Comparison of ENCODE assay signal across 17 cellular contexts in the genomic region with DNA sequence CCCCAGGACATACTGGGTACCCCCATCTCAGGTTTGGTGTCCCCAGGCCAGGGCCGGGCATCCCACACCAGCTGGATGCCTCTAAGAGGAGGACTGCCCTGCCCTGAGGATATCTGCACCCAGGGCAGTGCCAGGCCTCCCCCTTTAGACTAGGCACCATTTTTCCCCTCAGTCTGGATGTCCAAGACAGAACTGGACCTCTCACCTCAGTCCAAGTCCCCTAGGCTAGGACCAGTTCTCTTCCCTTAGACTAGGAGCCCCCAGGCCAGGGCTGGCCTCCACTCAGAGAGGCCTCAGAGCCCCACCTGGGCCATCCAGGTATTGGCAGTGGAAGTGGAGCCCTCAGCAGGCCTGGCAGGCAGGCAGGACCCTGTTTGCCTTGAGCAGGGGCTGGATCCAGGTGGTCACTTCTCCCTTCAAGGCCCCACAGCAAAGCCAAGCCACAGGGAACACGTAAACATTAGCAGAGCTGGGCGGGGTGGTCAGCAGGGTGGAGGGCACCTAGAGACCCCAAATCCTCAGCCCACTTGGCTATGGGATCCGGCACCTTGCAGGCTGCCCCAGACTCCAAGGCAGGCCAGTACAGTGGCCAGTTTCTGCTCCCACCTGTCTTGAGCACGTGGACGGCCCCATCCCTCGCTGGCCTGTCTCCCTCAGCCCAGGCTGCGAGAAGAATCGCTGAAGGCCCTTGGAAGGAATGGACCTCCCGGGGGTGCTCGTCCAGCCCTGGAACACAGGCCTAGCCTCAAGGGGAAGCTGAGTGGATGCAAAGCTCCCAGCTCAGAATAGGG. TPM values are rescaled to one million over a fixed set of nuclear protein-coding genes. Genes with fewer than 3 reads are reported as not detected.
DNase-seq lines count a peak whose midpoint lies in the region; ATAC-seq and TF ChIP-seq lines count a peak whose summit lies in the region.
"Had no signal": no experiment of that assay in that cellular context is flagged by ENCODE, and none has a peak within 500 bp of the region (broad histone marks: within the 10 kb centered on the region; RNA-seq: fewer than 3 reads in every experiment).

No MANE protein-coding gene starts in this region.

- H3K36me3 Mint-ChIP-seq in activated naive CD8-positive, alpha-beta T cell treated with anti-CD3 and anti-CD28 coated beads, Interleukin-2, amount 10 ng/mL, durations not matched to agents 7 days and 5 days = no peaks in the 10 kb centered on the region
- no peaks in the 10 kb centered on the region for H3K36me3 Mint-ChIP-seq in activated naive CD8-positive, alpha-beta T cell treated with anti-CD3 and anti-CD28 coated beads for 36 hours
- no peaks in the 10 kb centered on the region for H3K36me3 Mint-ChIP-seq in HFFc6 (ENCODE audit: low read depth)
- H3K36me3 Mint-ChIP-seq: CD8-positive, alpha-beta memory T cell had no signal

- H3K27ac ChIP-seq in RWPE2 (ENCODE audit: poor library complexity, severe bottlenecking) (no peak overlapping the region), tibial artery (peak overlapping the region; percentile 25 to 72), smooth muscle cell (ENCODE audit: low read depth) (no peak overlapping the region), mammary epithelial cell (ENCODE audit: insufficient read depth, low read depth, low read length) (no peak overlapping the region)
- H3K27ac ChIP-seq: BLaER1, KMS-11, PC-9 had no signal

- no peak for TF ChIP-seq CTCF in RWPE2 (IDR thresholded peaks at IDR 0.05; ENCODE audit: poor library complexity, severe bottlenecking)
- no peak for TF ChIP-seq CTCF in mucosa of descending colon (IDR thresholded peaks at IDR 0.05)
- TF ChIP-seq CTCF in tibial artery (IDR thresholded peaks at IDR 0.05) = no peak
- TF ChIP-seq CTCF in HFFc6 (IDR thresholded peaks at IDR 0.05) = no peak
- no peak for TF ChIP-seq CTCF in smooth muscle cell (IDR thresholded peaks at IDR 0.05; ENCODE audit: borderline replicate concordance, insufficient read depth, poor library complexity, severe bottlenecking)
- no peak for TF ChIP-seq CTCF in mammary epithelial cell (conservative IDR thresholded peaks at IDR 0.05 in 1 of 2, IDR thresholded peaks at IDR 0.05 in 1 of 2; ENCODE audit: extremely low read depth in 1 of 2, insufficient read depth in 1 of 2, low read depth in 1 of 2, low read length in 2 of 2)

- DNase-seq in activated naive CD8-positive, alpha-beta T cell treated with anti-CD3 and anti-CD28 coated beads, Interleukin-2, amount 10 ng/mL, durations not matched to agents 7 days and 5 days = peak; percentile 28
- DNase-seq in activated naive CD8-positive, alpha-beta T cell treated with anti-CD3 and anti-CD28 coated beads for 36 hours = no peak
- peak; percentile 57 for DNase-seq in RWPE2 (ENCODE audit: low spot score)
- peak in 2 of 3 donors; percentile 14 to 38 for DNase-seq in mucosa of descending colon
- peak; percentile 17 to 63 for DNase-seq in tibial artery
- DNase-seq in HFFc6 = no peak
- no peak for DNase-seq in smooth muscle cell (lab: John Stamatoyannopoulos, UW; ENCODE audit: unreplicated experiment)
- no peak for DNase-seq in mammary epithelial cell
- DNase-seq: DMS79 treated with DMSO at 0.1 percent for 48 hours, NCI-H146, NCI-H2081 treated with DMSO at 0.1 percent for 48 hours, NCI-H510A, NCI-H774, PC-9 had no signal

- WGBS in smooth muscle cell (ENCODE audit: low lambda C conversion rate) = 88% methylated on average over 11 of the region's 11 CpGs
- 79% methylated on average over 11 of the region's 11 CpGs for WGBS in mammary epithelial cell (ENCODE audit: low coverage, missing lambda C conversion rate)

- H3K27me3 ChIP-seq in RWPE2 (ENCODE audit: insufficient read depth, poor library complexity, severe bottlenecking) = no peaks in the 10 kb centered on the region
- H3K27me3 ChIP-seq in tibial artery = no peaks in the 10 kb centered on the region
- H3K27me3 ChIP-seq in smooth muscle cell (ENCODE audit: low read depth) = no peaks in the 10 kb centered on the region
- H3K27me3 ChIP-seq in mammary epithelial cell (ENCODE audit: insufficient read depth, low read length) = no peaks in the 10 kb centered on the region
- H3K27me3 ChIP-seq: BLaER1 had no signal

- H3K36me3 ChIP-seq in RWPE2 (ENCODE audit: low read depth) (no peaks in the 10 kb centered on the region), mucosa of descending colon (ENCODE audit: low read depth) (no peaks in the 10 kb centered on the region), tibial artery (peaks cover 0 to 4% (median 0%) of the 10 kb centered on the region in 3 donors), smooth muscle cell (ENCODE audit: low read depth) (no peaks in the 10 kb centered on the region), mammary epithelial cell (ENCODE audit: insufficient read depth, low read length) (no peaks in the 10 kb centered on the region)
- H3K36me3 ChIP-seq: BLaER1 had no signal

- POLR2A ChIA-PET in activated naive CD8-positive, alpha-beta T cell treated with anti-CD3 and anti-CD28 coated beads, Interleukin-2, amount 10 ng/mL, durations not matched to agents 7 days and 5 days (lab: Charles Lee) = no interaction called here

- H3K4me3 ChIP-seq in RWPE2 (ENCODE audit: severe bottlenecking) = no peak overlapping the region
- no peak overlapping the region for H3K4me3 ChIP-seq in mucosa of descending colon
- no peak overlapping the region for H3K4me3 ChIP-seq in tibial artery
- no peak overlapping the region for H3K4me3 ChIP-seq in smooth muscle cell
- H3K4me3 ChIP-seq in mammary epithelial cell (replicated peaks in 1 of 3; ENCODE audit: insufficient read depth in 1 of 3, low read depth in 2 of 3, low read length in 3 of 3) = no peak overlapping the region
- H3K4me3 ChIP-seq: BLaER1, PC-9 had no signal

- no peak overlapping the region for H3K4me3 Mint-ChIP-seq in activated naive CD8-positive, alpha-beta T cell treated with anti-CD3 and anti-CD28 coated beads, Interleukin-2, amount 10 ng/mL, durations not matched to agents 7 days and 5 days
- H3K4me3 Mint-ChIP-seq in activated naive CD8-positive, alpha-beta T cell treated with anti-CD3 and anti-CD28 coated beads for 36 hours = no peak overlapping the region
- H3K4me3 Mint-ChIP-seq in HFFc6 = no peak overlapping the region
- H3K4me3 Mint-ChIP-seq: CD8-positive, alpha-beta memory T cell had no signal

- no peaks in the 10 kb centered on the region for H3K4me1 ChIP-seq in RWPE2 (ENCODE audit: insufficient read depth, poor library complexity, severe bottlenecking)
- H3K4me1 ChIP-seq in mucosa of descending colon (ENCODE audit: low read depth) = peaks cover 3% of the 10 kb centered on the region
- H3K4me1 ChIP-seq in tibial artery = peaks cover 6 to 40% (median 23%) of the 10 kb centered on the region in 4 donors
- H3K4me1 ChIP-seq in smooth muscle cell (ENCODE audit: low read depth) = no peaks in the 10 kb centered on the region
- peaks cover 22% of the 10 kb centered on the region for H3K4me1 ChIP-seq in mammary epithelial cell (ENCODE audit: insufficient read depth, low read length)

- H3F3A ChIP-seq in smooth muscle cell (ENCODE audit: low read depth) = no peaks in the 10 kb centered on the region

- intact Hi-C loops in mucosa of descending colon (cut with DNase I, micrococcal nuclease) (loop anchor here in 1 of 2 donors (5.0 kb wide), 1 partner anchor 199 kb away; no protein-coding TSS in a partner anchor), tibial artery (cut with DNase I; ENCODE audit: low total_unique reads) (loop anchor here (5.0 kb wide), 1 partner anchor 39 kb away; no protein-coding TSS in a partner anchor), mammary epithelial cell (cut with micrococcal nuclease) (loop anchor here (5.0 kb wide), 2 partner anchors 416 to 419 kb away; no protein-coding TSS in a partner anchor)

- dilution Hi-C loops in mammary epithelial cell (cut with HindIII; ENCODE audit: low sequenced_read_pairs) = no loop called here

- CTCF ChIA-PET in mammary epithelial cell (lab: Charles Lee; ENCODE audit: low non-redundant PET) = no interaction called here

- H3K9me3 Mint-ChIP-seq in activated naive CD8-positive, alpha-beta T cell treated with anti-CD3 and anti-CD28 coated beads, Interleukin-2, amount 10 ng/mL, durations not matched to agents 7 days and 5 days = no peaks in the 10 kb centered on the region
- H3K9me3 Mint-ChIP-seq in activated naive CD8-positive, alpha-beta T cell treated with anti-CD3 and anti-CD28 coated beads for 36 hours = no peaks in the 10 kb centered on the region
- no peaks in the 10 kb centered on the region for H3K9me3 Mint-ChIP-seq in HFFc6
- H3K9me3 Mint-ChIP-seq: CD8-positive, alpha-beta memory T cell had no signal

- no TSS peak for BruUV-seq in mammary epithelial cell (replicated peaks; lab: Mats Ljungman, UMichigan)

- in situ Hi-C loops in mammary epithelial cell (cut with MboI; ENCODE audit: low sequenced_read_pairs in 2 of 2) = no loop called here

- H3K4me1 Mint-ChIP-seq in activated naive CD8-positive, alpha-beta T cell treated with anti-CD3 and anti-CD28 coated beads, Interleukin-2, amount 10 ng/mL, durations not matched to agents 7 days and 5 days = peaks cover 5% of the 10 kb centered on the region
- H3K4me1 Mint-ChIP-seq in activated naive CD8-positive, alpha-beta T cell treated with anti-CD3 and anti-CD28 coated beads for 36 hours = peaks cover 4% of the 10 kb centered on the region
- peaks cover 13% of the 10 kb centered on the region for H3K4me1 Mint-ChIP-seq in HFFc6 (ENCODE audit: low read depth)

- no peaks in the 10 kb centered on the region for H4K20me1 ChIP-seq in smooth muscle cell (ENCODE audit: low read depth)
- no peaks in the 10 kb centered on the region for H4K20me1 ChIP-seq in mammary epithelial cell (ENCODE audit: insufficient read depth, low read length)
- H4K20me1 ChIP-seq: BLaER1 had no signal

- H3K27ac Mint-ChIP-seq in activated naive CD8-positive, alpha-beta T cell treated with anti-CD3 and anti-CD28 coated beads, Interleukin-2, amount 10 ng/mL, durations not matched to agents 7 days and 5 days = no peak overlapping the region
- no peak overlapping the region for H3K27ac Mint-ChIP-seq in activated naive CD8-positive, alpha-beta T cell treated with anti-CD3 and anti-CD28 coated beads for 36 hours
- H3K27ac Mint-ChIP-seq in HFFc6 = no peak overlapping the region

- H3K4me2 ChIP-seq in smooth muscle cell (no peak overlapping the region), mammary epithelial cell (ENCODE audit: insufficient read depth, low read depth, low read length) (no peak overlapping the region)
- H3K4me2 ChIP-seq: BLaER1, KMS-11, PC-9 had no signal

- no peak overlapping the region for H2AFZ ChIP-seq in smooth muscle cell (ENCODE audit: low read depth)
- no peak overlapping the region for H2AFZ ChIP-seq in mammary epithelial cell (ENCODE audit: low read depth, low read length)
- H2AFZ ChIP-seq: PC-9 had no signal

- ATAC-seq in activated naive CD8-positive, alpha-beta T cell treated with anti-CD3 and anti-CD28 coated beads, Interleukin-2, amount 10 ng/mL, durations not matched to agents 7 days and 5 days (ENCODE audit: low read depth) = no peak
- ATAC-seq in RWPE2 (ENCODE audit: low read depth) (no peak), mucosa of descending colon (no peak)

- H3K79me2 ChIP-seq in smooth muscle cell (ENCODE audit: low read depth) (no peaks in the 10 kb centered on the region), mammary epithelial cell (ENCODE audit: insufficient read depth, low read length) (no peaks in the 10 kb centered on the region)

- no peaks in the 10 kb centered on the region for H3K27me3 Mint-ChIP-seq in activated naive CD8-positive, alpha-beta T cell treated with anti-CD3 and anti-CD28 coated beads, Interleukin-2, amount 10 ng/mL, durations not matched to agents 7 days and 5 days
- H3K27me3 Mint-ChIP-seq in activated naive CD8-positive, alpha-beta T cell treated with anti-CD3 and anti-CD28 coated beads for 36 hours = no peaks in the 10 kb centered on the region
- H3K27me3 Mint-ChIP-seq in HFFc6 (ENCODE audit: insufficient read depth) = peaks cover 4% of the 10 kb centered on the region

- H3K9me3 ChIP-seq in RWPE2 (ENCODE audit: severe bottlenecking) (no peaks in the 10 kb centered on the region), mucosa of descending colon (no peaks in the 10 kb centered on the region), tibial artery (no peaks in the 10 kb centered on the region), smooth muscle cell (replicated peaks; ENCODE audit: low read depth) (no peaks in the 10 kb centered on the region), mammary epithelial cell (replicated peaks; ENCODE audit: insufficient read depth, low read length) (no peaks in the 10 kb centered on the region)
- H3K9me3 ChIP-seq: BLaER1 had no signal

- H3K9ac ChIP-seq in smooth muscle cell (ENCODE audit: low read depth) (no peak overlapping the region), mammary epithelial cell (ENCODE audit: insufficient read depth, low read length) (no peak overlapping the region)
- H3K9ac ChIP-seq: BLaER1, KMS-11 had no signal

RNA-seq across cellular contexts. Expression of a gene that starts 28.3 kb away (rescaled TPM):
- not detected for total RNA-seq in activated naive CD8-positive, alpha-beta T cell treated with anti-CD3 and anti-CD28 coated beads, Interleukin-2, amount 10 ng/mL, durations not matched to agents 7 days and 5 days
- not detected for total RNA-seq in activated naive CD8-positive, alpha-beta T cell treated with anti-CD3 and anti-CD28 coated beads for 36 hours
- total RNA-seq in mucosa of descending colon (1 to 10 TPM in 2 of 3 donors, under 1 TPM in 1; 0.87 to 4.6 (median 1.9) TPM), smooth muscle cell (15.4 and 17.7 TPM in 2 replicates), mammary epithelial cell (under 1 TPM in 1 of 2 donors, not detected in 1; 0.33 TPM)
- 1 to 10 TPM in 2 of 6 experiments, under 1 TPM in 3, not detected in 1; 0.09 to 1.4 (median 0.85) TPM for total RNA-seq in HFFc6 (2021; fragmentation: NEBNext Ultra II Directional; extraction: Animal tissue kit (Norgen Biotek cat#: 25700))
- polyA plus RNA-seq in smooth muscle cell (39.2 and 50.6 TPM in 2 replicates), mammary epithelial cell (not detected)
- polyA minus RNA-seq in mammary epithelial cell = not detected
- total RNA-seq: CD8-positive, alpha-beta memory T cell; PC-9 had no signal
- polyA plus RNA-seq: CD8-positive, alpha-beta memory T cell had no signal

RNA-seq across cellular contexts. Expression of a gene that starts 42.6 kb away (rescaled TPM):
- not detected for total RNA-seq in activated naive CD8-positive, alpha-beta T cell treated with anti-CD3 and anti-CD28 coated beads, Interleukin-2, amount 10 ng/mL, durations not matched to agents 7 days and 5 days
- not detected for total RNA-seq in activated naive CD8-positive, alpha-beta T cell treated with anti-CD3 and anti-CD28 coated beads for 36 hours
- total RNA-seq in mucosa of descending colon (1 to 10 TPM in 2 of 3 donors, under 1 TPM in 1; 0.32 to 3.1 (median 1.2) TPM), smooth muscle cell (8.4 and 13.8 TPM in 2 replicates), mammary epithelial cell (not detected)
- under 1 TPM in 2 of 6 experiments, not detected in 4; 0.30 to 0.31 TPM for total RNA-seq in HFFc6 (2021; fragmentation: NEBNext Ultra II Directional; extraction: Animal tissue kit (Norgen Biotek cat#: 25700))
- polyA plus RNA-seq in smooth muscle cell (14.4 and 25.6 TPM in 2 replicates), mammary epithelial cell (not detected)
- polyA minus RNA-seq in mammary epithelial cell = not detected
- total RNA-seq: CD8-positive, alpha-beta memory T cell; PC-9 had no signal
- polyA plus RNA-seq: CD8-positive, alpha-beta memory T cell had no signal

Comparison
In these comparisons a context has a peak if more than half of its experiments do, and no peak if none do; other contexts are left out.
1. DNase-seq: peak in activated naive CD8-positive, alpha-beta T cell treated with anti-CD3 and anti-CD28 coated beads, Interleukin-2, amount 10 ng/mL, durations not matched to agents 7 days and 5 days (single experiment), RWPE2 (single experiment), mucosa of descending colon (2 of 3) and tibial artery (2 of 2); none in activated naive CD8-positive, alpha-beta T cell treated with anti-CD3 and anti-CD28 coated beads for 36 hours (single experiment), HFFc6 (single experiment), smooth muscle cell (single experiment) and mammary epithelial cell (single experiment).
2. H3K27ac ChIP-seq: peak in tibial artery (2 of 2); none in RWPE2 (single experiment), smooth muscle cell (single experiment) and mammary epithelial cell (single experiment).